ENCODE assay signal across 10 cellular contexts in genomic region chr7:44463169-44463808, GRCh38. TPM values are rescaled to one million over a fixed set of nuclear protein-coding genes. Genes with fewer than 3 reads are reported as not detected.
DNase-seq lines count a peak whose midpoint lies in the region; ATAC-seq and TF ChIP-seq lines count a peak whose summit lies in the region.
"Had no signal": no experiment of that assay in that cellular context is flagged by ENCODE, and none has a peak within 500 bp of the region (broad histone marks: within the 10 kb centered on the region; RNA-seq: fewer than 3 reads in every experiment).

No MANE protein-coding gene starts in this region.

- ATAC-seq in right lobe of liver: no peak
- ATAC-seq in HG03342 (IDR thresholded peaks at IDR 0.05; ENCODE audit: unreplicated experiment): no peak
- no peak for ATAC-seq in GM18517 (IDR thresholded peaks at IDR 0.05; ENCODE audit: unreplicated experiment)

- H3K27ac ChIP-seq in DOHH2 (ENCODE audit: low read depth, low read length) (peak overlapping the region; percentile 67; the same call in 1 of the 2 replicates), VCaP (no peak overlapping the region), right lobe of liver (no peak overlapping the region)

- H3F3A ChIP-seq in DOHH2 (ENCODE audit: control insufficient read depth, insufficient read depth): peaks cover 23% of the 10 kb centered on the region

- H3K79me2 ChIP-seq in DOHH2 (ENCODE audit: control insufficient read depth, low read length): peaks cover 91% of the 10 kb centered on the region

- intact Hi-C loops in right lobe of liver (cut with DNase I): no loop called here

- H3K27me3 ChIP-seq in DOHH2 (ENCODE audit: control insufficient read depth, low read length) (no peaks in the 10 kb centered on the region), right lobe of liver (no peaks in the 10 kb centered on the region)

- H4K20me1 ChIP-seq in DOHH2 (ENCODE audit: control insufficient read depth, insufficient read depth, low read depth, low read length): no peaks in the 10 kb centered on the region

- TF ChIP-seq CTCF in DOHH2 (IDR thresholded peaks at IDR 0.05; ENCODE audit: low read depth, low read length, poor library complexity, severe bottlenecking) (peak; percentile 61), VCaP (conservative IDR thresholded peaks at IDR 0.05) (peak; percentile 67), right lobe of liver (IDR thresholded peaks at IDR 0.05) (peak in 3 of 4 donors; percentile 12 to 13 (median 12))

- H3K9me3 ChIP-seq in DOHH2 (ENCODE audit: control insufficient read depth, insufficient read depth, low read length) (no peaks in the 10 kb centered on the region), right lobe of liver (no peaks in the 10 kb centered on the region)

- H3K4me3 ChIP-seq in DOHH2 (ENCODE audit: low read length) (no peak overlapping the region), right lobe of liver (no peak overlapping the region)

- H3K36me3 ChIP-seq in DOHH2 (ENCODE audit: control insufficient read depth, low read length) (peaks cover 79% of the 10 kb centered on the region), right lobe of liver (peaks cover 0 to 13% (median 0%) of the 10 kb centered on the region in 4 donors)

- peaks cover 83% of the 10 kb centered on the region for H3K4me1 ChIP-seq in DOHH2 (ENCODE audit: control insufficient read depth, low read length)
- peaks cover 0 to 14% (median 0%) of the 10 kb centered on the region in 4 donors for H3K4me1 ChIP-seq in right lobe of liver

- DNase-seq in HT-29 (ENCODE audit: low spot score) (peak; percentile 22), right lobe of liver (no peak), nucleus accumbens (lab: John Stamatoyannopoulos, UW) (no peak), NCI-H524 treated with DMSO at 0.1 percent for 48 hours (lab: John Stamatoyannopoulos, UW) (no peak)
- DNase-seq: effector CD4-positive, alpha-beta T cell; mesenchymal stem cell had no signal

- H3K4me2 ChIP-seq in DOHH2 (ENCODE audit: low read length): peak overlapping the region; percentile 91; the same call in 1 of the 2 replicates

- no CpG with 5 or more reads among the region's 1 CpG for whole genome bisulfite sequencing in right lobe of liver (ENCODE audit: insufficient coverage, low coverage, low lambda C conversion rate, missing lambda C conversion rate)

- no peaks in the 10 kb centered on the region for H3K9me2 ChIP-seq in DOHH2 (replicated peaks; ENCODE audit: control insufficient read depth, low read length)

- no peak for TF ChIP-seq POLR2A in right lobe of liver (IDR thresholded peaks at IDR 0.05)

RNA-seq across cellular contexts. Expression of gene NUDCD3, which starts 27.2 kb away (rescaled TPM):
- 47.7 and 53.4 TPM in 2 replicates for total RNA-seq in HT-29 (2014; rRNA removed; shearing (Covaris generic))
- total RNA-seq in right lobe of liver: 10 to 100 TPM; 24.4 to 47.1 (median 42.5) TPM

Comparison
In these comparisons a context has a peak if more than half of its experiments do, and no peak if none do; other contexts are left out.
1. CTCF ChIP-seq: peak in every context shown above with its lines; median percentile 67 in VCaP; 61 in DOHH2; 12 in right lobe of liver.